11 cellular contexts compared by ENCODE assay signal in genomic region chr12:121278450-121279375, GRCh38. TPM values are rescaled to one million over a fixed set of nuclear protein-coding genes. Genes with fewer than 3 reads are reported as not detected.
A peak's percentile ranks its signal among the peaks of the same experiment; 100 is the strongest.
DNase-seq lines count a peak whose midpoint lies in the region; ATAC-seq, FAIRE-seq and TF ChIP-seq lines count a peak whose summit lies in the region.
"Had no signal": no experiment of that assay in that cellular context is flagged by ENCODE, and none has a peak within 500 bp of the region (broad histone marks: within the 10 kb centered on the region; RNA-seq: fewer than 3 reads in every experiment).

No MANE protein-coding gene starts in this region.

- no peak for TF ChIP-seq POLR2A in endothelial cell of umbilical vein (IDR thresholded peaks at IDR 0.05; ENCODE audit: low read depth, low read length)

- H3K36me3 ChIP-seq in endothelial cell of umbilical vein (ENCODE audit: control insufficient read depth in 2 of 2, extremely low read depth in 1 of 2, insufficient read depth in 2 of 2, low read length in 2 of 2) = peaks cover 0 to 4% of the 10 kb centered on the region in 2 experiments
- no peaks in the 10 kb centered on the region for H3K36me3 ChIP-seq in mucosa of descending colon (ENCODE audit: low read depth)
- no peaks in the 10 kb centered on the region for H3K36me3 ChIP-seq in aorta (ENCODE audit: control insufficient read depth in 1 of 2, insufficient read depth in 2 of 2, low read length in 1 of 2)
- peaks cover 10% of the 10 kb centered on the region for H3K36me3 ChIP-seq in brain microvascular endothelial cell (replicated peaks)

- H3K27me3 ChIP-seq in endothelial cell of umbilical vein (ENCODE audit: control insufficient read depth in 2 of 2, insufficient read depth in 2 of 2, low read length in 2 of 2) (no peaks in the 10 kb centered on the region), aorta (ENCODE audit: control insufficient read depth in 1 of 2, insufficient read depth in 2 of 2, low read length in 1 of 2) (no peaks in the 10 kb centered on the region), brain microvascular endothelial cell (replicated peaks) (no peaks in the 10 kb centered on the region)
- H3K27me3 ChIP-seq: hepatocyte had no signal

- CTCF ChIA-PET in endothelial cell of umbilical vein (lab: Charles Lee) = interaction anchor here (0.6 to 1.2 kb wide), 4 partner anchors 9 to 334 kb away, joined by 3 to 7 read pairs (median 4); no protein-coding TSS in a partner anchor

- H3K9ac ChIP-seq in endothelial cell of umbilical vein (replicated peaks; ENCODE audit: extremely low read depth, insufficient read depth, low read length) = no peak overlapping the region

- peaks cover 10% of the 10 kb centered on the region for H3K79me2 ChIP-seq in endothelial cell of umbilical vein (ENCODE audit: control insufficient read depth, insufficient read depth, low read length)

- POLR2A ChIA-PET in endothelial cell of umbilical vein (lab: Charles Lee) = no interaction called here

- dilution Hi-C loops in endothelial cell of umbilical vein (cut with MboI; ENCODE audit: extremely low pct_ligation_motif_present, low sequenced_read_pairs) = no loop called here

- TF ChIP-seq CTCF in endothelial cell of umbilical vein (IDR thresholded peaks at IDR 0.05; ENCODE audit: extremely low read depth in 1 of 2, insufficient read depth in 1 of 2, low read depth in 1 of 2, low read length in 2 of 2) (no peak), mucosa of descending colon (IDR thresholded peaks at IDR 0.05) (no peak), brain microvascular endothelial cell (IDR thresholded peaks at IDR 0.05; ENCODE audit: low read depth, low read length, missing control alignments) (no peak)

- in situ Hi-C loops in brain microvascular endothelial cell (cut with HindIII; ENCODE audit: low pct_ligation_motif_present, low sequenced_read_pairs) = no loop called here

- WGBS in aorta, 2 donors = 51 to 71% methylated on average over 28 of the region's 28 CpGs

- intact Hi-C loops in Right ventricle myocardium inferior (cut with DNase I) = no loop called here
- intact Hi-C loops in cardiac septum (cut with DNase I) = no loop called here
- intact Hi-C loops in endothelial cell of umbilical vein (cut with micrococcal nuclease) = loop anchor here (1.0 to 2.0 kb wide), 2 partner anchors 18 to 48 kb away; partner anchors contain the start of gene CAMKK2
- intact Hi-C loops in mucosa of descending colon (cut with DNase I, micrococcal nuclease) = no loop called here
- intact Hi-C loops in aorta (cut with DNase I) = no loop called here

- DNase-seq in Right ventricle myocardium inferior (ENCODE audit: missing footprints) (peak; percentile 73), cardiac septum (ENCODE audit: low spot score) (no peak), endothelial cell of umbilical vein (ENCODE audit: low read depth, low spot score) (peak; percentile 94), mucosa of descending colon (peak in 1 of 3 donors; percentile 24), aorta (peak in 1 of 2 donors; percentile 75), NCI-H2029 (lab: John Stamatoyannopoulos, UW) (no peak), brain microvascular endothelial cell (no peak), NCI-H146 (lab: John Stamatoyannopoulos, UW) (no peak)
- DNase-seq: activated CD4-positive, alpha-beta T cell treated with anti-CD3 and anti-CD28 coated beads for 4 hours; MV-4-11 had no signal

- no TSS peak for BruUV-seq in endothelial cell of umbilical vein (replicated peaks; lab: Mats Ljungman, UMichigan)

- H3K9me1 ChIP-seq in endothelial cell of umbilical vein (replicated peaks; ENCODE audit: control insufficient read depth, extremely low read depth, insufficient read depth, low read length) = no peaks in the 10 kb centered on the region

- peak; percentile 85 for FAIRE-seq in endothelial cell of umbilical vein (lab: Jason Lieb, UNC)

- H3K4me1 ChIP-seq in endothelial cell of umbilical vein (ENCODE audit: control insufficient read depth, extremely low read depth, insufficient read depth, low read length) (peaks cover 25% of the 10 kb centered on the region), mucosa of descending colon (ENCODE audit: low read depth) (no peaks in the 10 kb centered on the region), aorta (ENCODE audit: control insufficient read depth in 1 of 2, insufficient read depth in 2 of 2, low read length in 2 of 2) (no peaks in the 10 kb centered on the region)

- H3K4me3 ChIP-seq in endothelial cell of umbilical vein (replicated peaks in 1 of 3; ENCODE audit: insufficient read depth in 1 of 3, low read depth in 1 of 3, low read length in 3 of 3) (no peak overlapping the region), mucosa of descending colon (no peak overlapping the region), aorta (ENCODE audit: low read length in 2 of 2) (no peak overlapping the region), brain microvascular endothelial cell (ENCODE audit: low read depth, low read length) (no peak overlapping the region)
- H3K4me3 ChIP-seq: hepatocyte had no signal

- H3K4me2 ChIP-seq in endothelial cell of umbilical vein (ENCODE audit: insufficient read depth, low read length) = no peak overlapping the region
- H3K4me2 ChIP-seq: hepatocyte had no signal

- H2AFZ ChIP-seq in endothelial cell of umbilical vein (ENCODE audit: low read depth, low read length) = no peak overlapping the region
- H2AFZ ChIP-seq: hepatocyte had no signal

- H4K20me1 ChIP-seq in endothelial cell of umbilical vein (replicated peaks; ENCODE audit: control insufficient read depth, extremely low read depth, insufficient read depth, low read length) = no peaks in the 10 kb centered on the region

- ATAC-seq in Right ventricle myocardium inferior (peak; percentile 27), mucosa of descending colon (peak; percentile 31), aorta (ENCODE audit: low FRiP score) (peak; percentile 42)

- peak overlapping the region; percentile 65 for H3K27ac ChIP-seq in endothelial cell of umbilical vein (ENCODE audit: insufficient read depth, low read depth, low read length)
- no peak overlapping the region for H3K27ac ChIP-seq in aorta (ENCODE audit: low read depth in 1 of 2, low read length in 2 of 2)
- H3K27ac ChIP-seq in brain microvascular endothelial cell = no peak overlapping the region
- H3K27ac ChIP-seq: hepatocyte had no signal

- no peaks in the 10 kb centered on the region for H3K9me3 ChIP-seq in endothelial cell of umbilical vein (replicated peaks; ENCODE audit: control insufficient read depth, insufficient read depth, low read length)
- H3K9me3 ChIP-seq in mucosa of descending colon = no peaks in the 10 kb centered on the region
- H3K9me3 ChIP-seq in aorta (ENCODE audit: control insufficient read depth, low read length) = no peaks in the 10 kb centered on the region

TF ChIP-seq in endothelial cell of umbilical vein, 7 proteins besides CTCF, POLR2A, EP300 and RAD21:
- TF ChIP-seq MAX (IDR thresholded peaks at IDR 0.05; ENCODE audit: insufficient read depth, insufficient read length) (no peak), EZH2 (IDR thresholded peaks at IDR 0.05; ENCODE audit: borderline replicate concordance, low read depth, low read length, severe bottlenecking) (no peak), POLR2AphosphoS5 (IDR thresholded peaks at IDR 0.05; ENCODE audit: insufficient read depth, low read depth, low read length) (no peak), GATA2 (IDR thresholded peaks at IDR 0.05; ENCODE audit: insufficient read depth, insufficient read length, low read depth, low read length) (no peak), JUN (IDR thresholded peaks at IDR 0.05; ENCODE audit: borderline replicate concordance, insufficient read depth, insufficient read length, low read depth) (no peak), MYC (IDR thresholded peaks at IDR 0.05; ENCODE audit: low read depth, low read length) (no peak), FOS (IDR thresholded peaks at IDR 0.05; ENCODE audit: borderline replicate concordance, insufficient read depth, low read length) (no peak)

RNA-seq across cellular contexts. Expression of gene CAMKK2, which starts 17.8 kb away (rescaled TPM):
- total RNA-seq in Right ventricle myocardium inferior (15.2 TPM), cardiac septum (17.8 TPM), endothelial cell of umbilical vein (41.8 and 45.0 TPM in 2 replicates), mucosa of descending colon (10 to 100 TPM; 44.0 to 57.1 (median 47.3) TPM), aorta (10 to 100 TPM; 34.4 to 47.6 TPM)
- polyA plus RNA-seq in endothelial cell of umbilical vein (30.8 and 32.5 TPM in 2 replicates), aorta (10 to 100 TPM; 20.7 to 28.1 TPM)
- polyA plus RNA-seq in endothelial cell of umbilical vein (2011; cell fraction: cytosol; rRNA removed) = 28.4 and 31.0 TPM in 2 replicates
- polyA plus RNA-seq in endothelial cell of umbilical vein (2011; cell fraction: nucleus; rRNA removed) = 45.6 and 47.1 TPM in 2 replicates
- 33.3 and 39.7 TPM in 2 replicates for polyA plus RNA-seq in endothelial cell of umbilical vein (2012)
- polyA minus RNA-seq in endothelial cell of umbilical vein = 44.4 and 45.0 TPM in 2 replicates
- polyA minus RNA-seq in endothelial cell of umbilical vein (2011; cell fraction: cytosol; rRNA and poly(A)+ RNA removed) = 16.7 TPM
- polyA minus RNA-seq in endothelial cell of umbilical vein (2011; cell fraction: nucleus; rRNA and poly(A)+ RNA removed) = 31.2 and 32.0 TPM in 2 replicates

Comparison
In these comparisons a context has a peak if more than half of its experiments do, and no peak if none do; other contexts are left out.
1. DNase-seq: peak in Right ventricle myocardium inferior (single experiment) and endothelial cell of umbilical vein (single experiment); none in cardiac septum (single experiment), NCI-H2029 (single experiment), brain microvascular endothelial cell (single experiment) and NCI-H146 (single experiment).
2. Peak in every context shown above with its lines, with median percentiles within 50 percentile points of each other: ATAC-seq.